8 cellular contexts compared by ENCODE assay signal in the genomic region with DNA sequence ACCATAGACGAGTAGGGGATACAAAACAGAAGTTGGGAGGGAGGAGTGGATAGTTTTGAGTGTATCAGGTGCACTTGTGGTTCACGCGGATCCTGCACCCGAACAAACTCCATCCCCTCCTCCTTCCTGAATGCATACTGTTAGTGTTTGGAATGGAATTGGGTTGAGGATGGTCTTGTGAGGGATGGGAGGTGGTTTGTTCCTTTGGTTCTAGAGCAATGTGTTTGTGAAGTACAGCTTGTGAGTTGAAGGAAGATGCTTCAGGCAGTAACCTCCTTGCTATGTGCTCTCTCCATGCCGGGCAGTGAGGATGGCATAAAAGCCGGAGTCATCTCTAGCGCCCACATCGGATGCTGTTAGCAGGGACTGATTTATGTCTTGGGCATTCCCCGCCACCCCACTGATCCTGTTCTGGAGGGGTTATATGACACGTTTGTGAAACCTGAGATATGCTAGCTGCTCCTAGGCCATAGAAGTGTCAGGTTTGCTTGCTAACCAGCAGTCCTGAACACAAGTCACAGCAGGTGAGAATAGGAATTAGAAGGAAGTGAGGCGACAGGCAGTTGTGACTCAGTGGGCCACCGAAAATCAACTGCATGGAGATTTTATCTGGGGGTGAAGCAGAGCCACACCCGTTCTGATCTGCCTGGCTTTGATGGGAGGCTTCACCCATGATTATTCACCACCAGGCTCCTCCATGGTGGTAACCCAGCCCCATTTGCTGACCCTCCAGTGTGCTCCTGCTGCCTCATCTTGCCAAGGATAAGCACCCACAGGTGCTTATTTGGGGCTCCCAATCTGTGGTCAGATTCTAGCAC. TPM values are rescaled to one million over a fixed set of nuclear protein-coding genes. Genes with fewer than 3 reads are reported as not detected.
DNase-seq lines count a peak whose midpoint lies in the region; ATAC-seq and TF ChIP-seq lines count a peak whose summit lies in the region.

No MANE protein-coding gene starts in this region.

- WGBS in suprapubic skin: 26% methylated on average over 11 of the region's 13 CpGs

- ATAC-seq in CD4-positive, alpha-beta T cell (ENCODE audit: poor library complexity): peak; percentile 16
- ATAC-seq in WTC11: no peak
- ATAC-seq in HG02870 (IDR thresholded peaks at IDR 0.05; ENCODE audit: unreplicated experiment): no peak

- intact Hi-C loops in CD4-positive, alpha-beta T cell (cut with DNase I, micrococcal nuclease): loop anchor here (1.0 to 5.0 kb wide), 4 partner anchors 35 to 355 kb away; partner anchors contain the start of gene RSPH14 (in 1 of the 2)

- TF ChIP-seq POLR2A in suprapubic skin (IDR thresholded peaks at IDR 0.05): no peak

- H3K27ac ChIP-seq in CD4-positive, alpha-beta T cell (ENCODE audit: low read depth, low read length): peak overlapping the region; percentile 35
- H3K27ac ChIP-seq in suprapubic skin: peak overlapping the region; percentile 40

- H3K27me3 Mint-ChIP-seq in CD4-positive, alpha-beta T cell: no peaks in the 10 kb centered on the region
- no peaks in the 10 kb centered on the region; the same call in 1 of the 2 replicates for H3K27me3 Mint-ChIP-seq in WTC11 (ENCODE audit: low read depth)

- CTCF ChIA-PET in CD4-positive, alpha-beta T cell (lab: Charles Lee): interaction anchor here (1.2 to 1.9 kb wide), 3 partner anchors 9 to 108 kb away, joined by 4 to 6 read pairs (median 6); no protein-coding TSS in a partner anchor
- CTCF ChIA-PET in WTC11 (lab: Charles Lee): interaction anchor here (0.7 to 9.3 kb wide), 14 partner anchors 9 to 108 kb away, joined by 3 to 114 read pairs (median 4); no protein-coding TSS in a partner anchor

- TF ChIP-seq EP300 in suprapubic skin (IDR thresholded peaks at IDR 0.05): no peak

- H3K4me3 Mint-ChIP-seq in CD4-positive, alpha-beta T cell: peak overlapping the region; percentile 99
- H3K4me3 Mint-ChIP-seq in WTC11: peak overlapping the region; percentile 82

- POLR2A ChIA-PET in CD4-positive, alpha-beta T cell (lab: Charles Lee): interaction anchor here (1.4 to 2.2 kb wide), 2 partner anchors 34 kb away, joined by 4 read pairs; no protein-coding TSS in a partner anchor
- POLR2A ChIA-PET in WTC11 (lab: Charles Lee): interaction anchor here (1.1 kb wide), 2 partner anchors 25 to 78 kb away, joined by 3 read pairs; no protein-coding TSS in a partner anchor

- DNase-seq in CD4-positive, alpha-beta T cell: peak in 5 of 10 experiments; percentile 21 to 42 (median 28)
- DNase-seq in KBM-7 (peak; percentile 43), WTC11 (ENCODE audit: low spot score) (no peak), dedifferentiated amniotic fluid mesenchymal stem cell (ENCODE audit: extremely low spot score) (peak; percentile 17), myocyte (ENCODE audit: low read depth) (peak; percentile 76), suprapubic skin (ENCODE audit: low spot score in 2 of 2) (no peak), foreskin melanocyte (no peak)

- no peak for TF ChIP-seq CTCF in CD4-positive, alpha-beta T cell (IDR thresholded peaks at IDR 0.05)
- TF ChIP-seq CTCF in WTC11 (IDR thresholded peaks at IDR 0.05) (no peak), suprapubic skin (IDR thresholded peaks at IDR 0.05) (no peak)

- no peaks in the 10 kb centered on the region for H3K27me3 ChIP-seq in CD4-positive, alpha-beta T cell (ENCODE audit: control insufficient read depth, insufficient read depth, low read length)
- no peaks in the 10 kb centered on the region for H3K27me3 ChIP-seq in suprapubic skin

- H3K36me3 Mint-ChIP-seq in CD4-positive, alpha-beta T cell (ENCODE audit: low read depth): peaks cover 20% of the 10 kb centered on the region
- peaks cover 22% of the 10 kb centered on the region for H3K36me3 Mint-ChIP-seq in WTC11

- H3K9me3 ChIP-seq in CD4-positive, alpha-beta T cell (ENCODE audit: control insufficient read depth, low read length): no peaks in the 10 kb centered on the region
- no peaks in the 10 kb centered on the region for H3K9me3 ChIP-seq in suprapubic skin

- H3K4me1 ChIP-seq in suprapubic skin: peaks cover 59% of the 10 kb centered on the region

- in situ Hi-C loops in KBM-7 (cut with MboI; ENCODE audit: low pct_unique_long_range_greater_than_20kb, low sequenced_read_pairs): no loop called here

- peaks cover 66% of the 10 kb centered on the region for H3K4me1 Mint-ChIP-seq in CD4-positive, alpha-beta T cell (ENCODE audit: low read depth)
- peaks cover 71% of the 10 kb centered on the region for H3K4me1 Mint-ChIP-seq in WTC11

- H3K9me3 Mint-ChIP-seq in CD4-positive, alpha-beta T cell: no peaks in the 10 kb centered on the region
- H3K9me3 Mint-ChIP-seq in WTC11: no peaks in the 10 kb centered on the region

- H3K36me3 ChIP-seq in suprapubic skin: no peaks in the 10 kb centered on the region

- peak overlapping the region; percentile 66 for H3K4me3 ChIP-seq in suprapubic skin

- peak overlapping the region; percentile 84 for H3K27ac Mint-ChIP-seq in CD4-positive, alpha-beta T cell
- H3K27ac Mint-ChIP-seq in WTC11: peak overlapping the region; percentile 79

TF ChIP-seq in WTC11, 78 proteins besides CTCF, POLR2A, EP300 and RAD21:
- TF ChIP-seq SP1 (CRISPR knock-in tag; conservative IDR thresholded peaks at IDR 0.05) (0 out of 2 replicates have a peak, but pooled peaks have one; percentile 24), JUN (CRISPR knock-in tag; IDR thresholded peaks at IDR 0.05) (no peak), KAT7 (CRISPR knock-in tag; IDR thresholded peaks at IDR 0.05; ENCODE audit: borderline replicate concordance) (0 out of 2 replicates have a peak, but pooled peaks have one; percentile 15)
TF ChIP-seq in WTC11: peak in this region for 2.

RNA-seq across cellular contexts. Expression of gene BCR, which starts 2.2 kb away (rescaled TPM):
- 10 to 100 TPM; 60.0 to 64.8 TPM for total RNA-seq in CD4-positive, alpha-beta T cell
- 96.5 to 129 TPM (median 105 TPM) in 3 replicates for total RNA-seq in WTC11 (2021)
- 18.1 and 42.0 TPM in 2 replicates for total RNA-seq in myocyte
- 63.9 TPM for polyA plus RNA-seq in myocyte (2012)
- 10 to 100 TPM; 72.8 to 87.8 (median 79.3) TPM for total RNA-seq in suprapubic skin

RNA-seq across cellular contexts. Expression of gene RAB36, which starts 37.2 kb away (rescaled TPM):
- under 1 TPM; 0.77 to 0.87 TPM for total RNA-seq in CD4-positive, alpha-beta T cell
- 0.89 to 1.8 TPM (median 1.1 TPM) in 3 replicates for total RNA-seq in WTC11 (2021)
- 0.08 and 0.21 TPM in 2 replicates for total RNA-seq in myocyte
- 0.15 TPM for polyA plus RNA-seq in myocyte (2012)
- total RNA-seq in suprapubic skin: 1 to 10 TPM; 1.7 to 3.1 (median 2.9) TPM

RNA-seq across cellular contexts. Expression of gene RSPH14, which starts 40.7 kb away (rescaled TPM):
- 1 to 10 TPM; 1.2 to 1.5 TPM for total RNA-seq in CD4-positive, alpha-beta T cell
- total RNA-seq in WTC11 (2021) (0.50 to 0.57 TPM in 2 of 3 replicates, not detected in the other), myocyte (not detected in 2 replicates), suprapubic skin (1 to 10 TPM in 1 of 4 donors, under 1 TPM in 1, not detected in 2; 0.91 to 1.1 TPM)
- polyA plus RNA-seq in myocyte (2012): 0.05 TPM

Comparison
In these comparisons a context has a peak if more than half of its experiments do, and no peak if none do; other contexts are left out.
1. DNase-seq: peak in KBM-7 (single experiment), dedifferentiated amniotic fluid mesenchymal stem cell (single experiment) and myocyte (single experiment); none in WTC11 (single experiment), suprapubic skin (0 of 2) and foreskin melanocyte (single experiment).